In the genomic region with DNA sequence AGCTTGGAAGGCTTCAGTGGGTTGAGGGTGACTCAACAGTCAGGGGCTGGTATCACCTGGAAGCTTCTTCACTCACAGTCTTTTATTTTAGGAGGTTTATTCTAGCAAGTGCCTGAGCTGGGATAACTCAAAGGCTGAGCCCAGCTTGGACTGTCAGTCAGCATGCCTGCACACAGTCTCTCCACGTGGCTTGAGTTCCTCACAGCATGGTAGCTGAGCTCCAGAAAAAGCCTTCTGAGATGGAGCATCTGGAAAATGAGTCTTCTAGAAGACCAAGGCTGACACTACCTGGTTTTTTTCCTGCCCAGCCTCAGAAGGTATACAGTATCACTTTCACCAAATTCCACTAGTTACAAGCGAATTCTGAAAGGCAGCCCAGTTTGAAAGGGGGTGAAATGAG, we compare ENCODE assay signal across 20 cellular contexts.
DNase-seq lines count a peak whose midpoint lies in the region; ATAC-seq, FAIRE-seq and TF ChIP-seq lines count a peak whose summit lies in the region.
"Had no signal": no experiment of that assay in that cellular context is flagged by ENCODE, and none has a peak within 500 bp of the region (broad histone marks: within the 10 kb centered on the region; RNA-seq: fewer than 3 reads in every experiment).

No MANE protein-coding gene starts in this region.

- H3K4me1 Mint-ChIP-seq in H9: peaks cover 8 to 13% of the 10 kb centered on the region in 2 experiments
- H3K4me1 Mint-ChIP-seq: CD4-positive, CD25-positive, alpha-beta regulatory T cell had no signal

- no peak for FAIRE-seq in HepG2 (lab: Jason Lieb, UNC)
- FAIRE-seq in H1 (lab: Jason Lieb, UNC): no peak
- FAIRE-seq: D721Med, GM12878, GM19239 had no signal

- CTCF ChIA-PET in HepG2 (lab: Yijun Ruan, JAX; ENCODE audit: low intra/inter-chr PET ratio, low total read pairs): no interaction called here
- CTCF ChIA-PET in H1 (lab: Charles Lee; ENCODE audit: partially characterized antibody): no interaction called here

- no peak for TF ChIP-seq POLR2A in HepG2 (IDR thresholded peaks at IDR 0.05; ENCODE audit: insufficient read depth in 1 of 2, low read depth in 2 of 2, low read length in 2 of 2)
- TF ChIP-seq POLR2A in right lobe of liver (IDR thresholded peaks at IDR 0.05): no peak
- TF ChIP-seq POLR2A in H1 (IDR thresholded peaks at IDR 0.05; ENCODE audit: control extremely low read depth in 1 of 2, low read depth in 2 of 2, low read length in 2 of 2): no peak

- H2BK12ac ChIP-seq in H9 (ENCODE audit: insufficient read length, low read depth, low read length): no peak overlapping the region
- no peak overlapping the region for H2BK12ac ChIP-seq in H1 (ENCODE audit: low read depth, low read length)

- H4K5ac ChIP-seq in H9 (ENCODE audit: insufficient read length, low read depth, low read length) (no peak overlapping the region), H1 (ENCODE audit: insufficient read length, low read depth, low read length) (no peak overlapping the region)

- ATAC-seq in HepG2 (no peak), right lobe of liver (no peak), GM21723 (IDR thresholded peaks at IDR 0.05; ENCODE audit: unreplicated experiment) (no peak)
- ATAC-seq: CD8-positive, alpha-beta T cell; GM12878 had no signal

- H3K36me3 Mint-ChIP-seq in H9 (ENCODE audit: insufficient read depth in 1 of 3, low read depth in 3 of 3): peaks cover 0 to 2% (median 0%) of the 10 kb centered on the region in 3 experiments; a peak in 2 of 7 replicates
- H3K36me3 Mint-ChIP-seq: CD4-positive, CD25-positive, alpha-beta regulatory T cell; CD8-positive, alpha-beta T cell had no signal

- H3K18ac ChIP-seq in H9 (ENCODE audit: insufficient read length, low read depth, low read length): no peak overlapping the region
- no peak overlapping the region for H3K18ac ChIP-seq in H1 (ENCODE audit: extremely low read depth, low read length)

- no peak overlapping the region for H3K23ac ChIP-seq in H9 (ENCODE audit: insufficient read length, low read depth, low read length)
- no peak overlapping the region for H3K23ac ChIP-seq in H1 (ENCODE audit: insufficient read length)

- H3K9me3 ChIP-seq in HepG2 (ENCODE audit: low read length) (no peaks in the 10 kb centered on the region), right lobe of liver (no peaks in the 10 kb centered on the region), H9 (ENCODE audit: control insufficient read depth, low read depth, low read length) (no peaks in the 10 kb centered on the region), H1 (ENCODE audit: insufficient read depth in 2 of 2, low read depth in 1 of 2, low read length in 1 of 2) (no peaks in the 10 kb centered on the region)
- H3K9me3 ChIP-seq: BLaER1, Caco-2, HAP-1 had no signal

- H3K14ac ChIP-seq in H9 (ENCODE audit: insufficient read depth, low read length): no peak overlapping the region
- no peak overlapping the region for H3K14ac ChIP-seq in H1 (ENCODE audit: insufficient read length)

- POLR2A ChIA-PET in HepG2 (lab: Yijun Ruan, JAX) (no interaction called here), H1 (lab: Charles Lee; ENCODE audit: partially characterized antibody) (no interaction called here)

- H3K9ac ChIP-seq in HepG2 (ENCODE audit: insufficient read depth, low read depth, low read length) (no peak overlapping the region), H9 (ENCODE audit: extremely low read depth, insufficient read length, low read length) (no peak overlapping the region), H1 (replicated peaks in 1 of 4; ENCODE audit: extremely low read depth in 1 of 4, low read depth in 3 of 4, low read length in 3 of 4) (no peak overlapping the region)
- H3K9ac ChIP-seq: BLaER1 had no signal

- no peaks in the 10 kb centered on the region for H3K36me3 ChIP-seq in HepG2 (replicated peaks in 1 of 2; ENCODE audit: control insufficient read depth in 1 of 2, insufficient read depth in 2 of 2, low read length in 2 of 2)
- H3K36me3 ChIP-seq in right lobe of liver: no peaks in the 10 kb centered on the region
- no peaks in the 10 kb centered on the region for H3K36me3 ChIP-seq in H1 (ENCODE audit: control insufficient read depth in 2 of 4, insufficient read depth in 4 of 4, low read length in 3 of 4)
- H3K36me3 ChIP-seq: BLaER1, HAP-1 had no signal

- H3K23me2 ChIP-seq in H9 (ENCODE audit: insufficient read length, low read depth, low read length, poor library complexity, severe bottlenecking) (no peaks in the 10 kb centered on the region), H1 (ENCODE audit: low read depth, low read length) (no peaks in the 10 kb centered on the region)

- in situ Hi-C loops in HepG2 (cut with HindIII; ENCODE audit: extremely low pct_ligation_motif_present, low pct_unique_long_range_greater_than_20kb): no loop called here

- no peaks in the 10 kb centered on the region; a peak in 1 of 5 replicates for H3K9me3 Mint-ChIP-seq in H9
- H3K9me3 Mint-ChIP-seq: CD8-positive, alpha-beta T cell had no signal

- no peaks in the 10 kb centered on the region for H3K79me1 ChIP-seq in H9 (ENCODE audit: insufficient read depth, low read depth, low read length, poor library complexity, severe bottlenecking)
- H3K79me1 ChIP-seq in H1 (ENCODE audit: low read depth, low read length): no peaks in the 10 kb centered on the region

- no peak overlapping the region for H2BK20ac ChIP-seq in H9 (ENCODE audit: low read depth, low read length, poor library complexity, severe bottlenecking)
- no peak overlapping the region for H2BK20ac ChIP-seq in H1 (ENCODE audit: low read length)

- no peak overlapping the region for H2AK5ac ChIP-seq in H9 (ENCODE audit: insufficient read length, low read length)
- H2AK5ac ChIP-seq in H1 (ENCODE audit: low read depth, low read length): no peak overlapping the region

- H3K4me3 Mint-ChIP-seq in H9: no peak overlapping the region
- H3K4me3 Mint-ChIP-seq: B cell; CD4-positive, CD25-positive, alpha-beta regulatory T cell; CD8-positive, alpha-beta T cell had no signal

- TF ChIP-seq EP300 in HepG2 (IDR thresholded peaks at IDR 0.05; ENCODE audit: low read depth in 2 of 2, low read length in 2 of 2) (no peak), HepG2 (CRISPR knock-in tag; IDR thresholded peaks at IDR 0.05; ENCODE audit: borderline replicate concordance) (no peak), H1 (IDR thresholded peaks at IDR 0.05; ENCODE audit: borderline replicate concordance in 1 of 2, low read depth in 2 of 2, low read length in 2 of 2) (no peak)

- H2BK15ac ChIP-seq in H9 (ENCODE audit: low read depth, low read length): no peak overlapping the region
- no peak overlapping the region for H2BK15ac ChIP-seq in H1 (ENCODE audit: low read length)

- no peak for TF ChIP-seq RAD21 in HepG2 (CRISPR knock-in tag; IDR thresholded peaks at IDR 0.05)
- TF ChIP-seq RAD21 in H1 (IDR thresholded peaks at IDR 0.05 in 1 of 2, conservative IDR thresholded peaks at IDR 0.05 in 1 of 2; ENCODE audit: low read depth in 2 of 2, low read length in 2 of 2): no peak

- H3K4ac ChIP-seq in H9 (ENCODE audit: low read depth, low read length): no peak overlapping the region
- H3K4ac ChIP-seq in H1 (replicated peaks; ENCODE audit: insufficient read length, low read depth, low read length): no peak overlapping the region

- WGBS in HepG2 (ENCODE audit: low lambda C conversion rate): 0% methylated on average over 2 of the region's 2 CpGs
- 6% methylated on average over 2 of the region's 2 CpGs for WGBS in right lobe of liver (ENCODE audit: insufficient coverage, low coverage, low lambda C conversion rate, missing lambda C conversion rate)
- no CpG with 5 or more reads among the region's 2 CpGs for WGBS in H9 (ENCODE audit: extremely low coverage, insufficient read length, low lambda C conversion rate)
- WGBS in H1 (ENCODE audit: extremely low coverage in 1 of 2, insufficient coverage in 1 of 2, insufficient read length in 1 of 2, insufficient replicate concordance in 2 of 2, low coverage in 1 of 2, low lambda C conversion rate in 2 of 2, missing lambda C conversion rate in 1 of 2), 2 experiments: 81% methylated on average over 2 of the region's 2 CpGs; no CpG with 5 or more reads in 1 of the 2 experiments

- H3K79me2 ChIP-seq in HepG2 (ENCODE audit: insufficient read depth, low read length): no peaks in the 10 kb centered on the region
- H3K79me2 ChIP-seq in H9 (ENCODE audit: insufficient read depth, low read length): no peaks in the 10 kb centered on the region
- H3K79me2 ChIP-seq in H1 (ENCODE audit: control insufficient read depth in 1 of 2, insufficient read depth in 2 of 2, low read length in 2 of 2): no peaks in the 10 kb centered on the region

- intact Hi-C loops in HepG2 (cut with micrococcal nuclease; ENCODE audit: unreplicated experiment): no loop called here
- intact Hi-C loops in right lobe of liver (cut with DNase I): no loop called here

- H2AFZ ChIP-seq in HepG2 (ENCODE audit: low read length) (no peak overlapping the region), H9 (ENCODE audit: low read length) (no peak overlapping the region), H1 (ENCODE audit: low read length) (0 out of 2 replicates have a peak overlapping the region, but pooled peaks have one; percentile 9)

- H4K8ac ChIP-seq in H9 (replicated peaks; ENCODE audit: insufficient read length, low read depth, low read length): peak overlapping the region; percentile 50
- no peak overlapping the region for H4K8ac ChIP-seq in H1 (ENCODE audit: extremely low read depth, insufficient read depth, low read length)

- no peak overlapping the region for H2BK5ac ChIP-seq in H9 (ENCODE audit: insufficient read length, low read length)
- H2BK5ac ChIP-seq in H1 (ENCODE audit: low read depth, low read length): no peak overlapping the region

- no peak for DNase-seq in HepG2 (ENCODE audit: low spot score)
- no peak for DNase-seq in right lobe of liver
- no peak for DNase-seq in H9
- DNase-seq in H1 (ENCODE audit: low read depth in 1 of 2, low spot score in 2 of 2): no peak
- no peak for DNase-seq in activated effector memory CD4-positive, alpha-beta T cell treated with Interleukin-2 at 50 U/mL for 16 hours
- DNase-seq in GM19240 (ENCODE audit: insufficient read length, low spot score): no peak
- DNase-seq: Caco-2; CD4-positive, CD25-positive, alpha-beta regulatory T cell; CD8-positive, alpha-beta T cell; DMS79; EL; GDM1 had no signal

- H2BK120ac ChIP-seq in H9 (ENCODE audit: low read depth, low read length, poor library complexity, severe bottlenecking) (no peak overlapping the region), H1 (replicated peaks; ENCODE audit: low read depth, low read length) (no peak overlapping the region)

- H3K4me3 ChIP-seq in HepG2 (replicated peaks in 1 of 3; ENCODE audit: insufficient read depth in 1 of 3, low read depth in 2 of 3, low read length in 3 of 3) (no peak overlapping the region), right lobe of liver (no peak overlapping the region), H1 (ENCODE audit: extremely low read depth in 1 of 4, insufficient read depth in 2 of 4, low read depth in 3 of 4, low read length in 4 of 4) (no peak overlapping the region)
- H3K4me3 ChIP-seq: BLaER1, GM12878, HAP-1 had no signal

- no peak for TF ChIP-seq CTCF in HepG2 (CRISPR knock-in tag; IDR thresholded peaks at IDR 0.05)
- no peak for TF ChIP-seq CTCF in right lobe of liver (IDR thresholded peaks at IDR 0.05)
- no peak for TF ChIP-seq CTCF in H9 (conservative IDR thresholded peaks at IDR 0.05)
- no peak for TF ChIP-seq CTCF in H1 (IDR thresholded peaks at IDR 0.05; ENCODE audit: control extremely low read depth in 1 of 3, insufficient read depth in 1 of 3, low read depth in 1 of 3, low read length in 3 of 3)

- H4K20me1 ChIP-seq in HepG2 (ENCODE audit: insufficient read depth, low read length) (no peaks in the 10 kb centered on the region), H9 (ENCODE audit: control insufficient read depth, insufficient read depth, insufficient read length) (no peaks in the 10 kb centered on the region), H1 (replicated peaks in 1 of 2; ENCODE audit: control insufficient read depth in 1 of 2, insufficient read depth in 2 of 2, low read length in 2 of 2) (no peaks in the 10 kb centered on the region)
- H4K20me1 ChIP-seq: BLaER1 had no signal

- no peak overlapping the region for H3K27ac Mint-ChIP-seq in H9
- H3K27ac Mint-ChIP-seq: B cell; CD4-positive, CD25-positive, alpha-beta regulatory T cell; CD8-positive, alpha-beta T cell had no signal

- H3K27me3 ChIP-seq in HepG2 (ENCODE audit: control insufficient read depth in 1 of 2, insufficient read depth in 2 of 2, low read length in 2 of 2) (no peaks in the 10 kb centered on the region), right lobe of liver (no peaks in the 10 kb centered on the region), H9 (ENCODE audit: insufficient read depth, low read length) (no peaks in the 10 kb centered on the region), H1 (replicated peaks in 1 of 4; ENCODE audit: control insufficient read depth in 3 of 4, extremely low read depth in 1 of 4, insufficient read depth in 3 of 4, low read length in 3 of 4) (no peaks in the 10 kb centered on the region)
- H3K27me3 ChIP-seq: BLaER1 had no signal

- H4K91ac ChIP-seq in H9 (ENCODE audit: insufficient read length, low read depth, low read length) (no peak overlapping the region), H1 (replicated peaks; ENCODE audit: insufficient read length, low read length) (no peak overlapping the region)

- BruUV-seq in HepG2 (replicated peaks; lab: Mats Ljungman, UMichigan): no TSS peak

- H3K56ac ChIP-seq in H9 (ENCODE audit: insufficient read length, low read depth, low read length): no peak overlapping the region
- H3K56ac ChIP-seq in H1 (replicated peaks; ENCODE audit: insufficient read length, low read depth, low read length): no peak overlapping the region

- no peak overlapping the region for H3K27ac ChIP-seq in HepG2 (ENCODE audit: extremely low read length, insufficient read depth, low read length)
- H3K27ac ChIP-seq in right lobe of liver: no peak overlapping the region
- H3K27ac ChIP-seq in H9 (ENCODE audit: insufficient read length, low read depth, low read length): no peak overlapping the region
- H3K27ac ChIP-seq in H1 (ENCODE audit: low read depth, low read length): no peak overlapping the region
- H3K27ac ChIP-seq: BLaER1, C4-2B had no signal

- H3K27me3 Mint-ChIP-seq in H9 (ENCODE audit: low read depth): no peaks in the 10 kb centered on the region
- H3K27me3 Mint-ChIP-seq: B cell; CD4-positive, CD25-positive, alpha-beta regulatory T cell had no signal

- H3K4me2 ChIP-seq in HepG2 (ENCODE audit: low read depth, low read length) (no peak overlapping the region), H9 (ENCODE audit: insufficient read depth, insufficient read length, low read length) (no peak overlapping the region), H1 (ENCODE audit: insufficient read depth in 1 of 2, low read depth in 2 of 2, low read length in 2 of 2) (no peak overlapping the region)
- H3K4me2 ChIP-seq: BLaER1 had no signal

- H3K4me1 ChIP-seq in HepG2 (ENCODE audit: insufficient read depth, low read length): no peaks in the 10 kb centered on the region
- no peaks in the 10 kb centered on the region for H3K4me1 ChIP-seq in right lobe of liver
- H3K4me1 ChIP-seq in H9 (ENCODE audit: insufficient read depth, low read length): no peaks in the 10 kb centered on the region; the same call in 1 of the 2 replicates
- no peaks in the 10 kb centered on the region for H3K4me1 ChIP-seq in H1 (replicated peaks in 1 of 4; ENCODE audit: control insufficient read depth in 3 of 4, insufficient read depth in 4 of 4, low read length in 3 of 4)
- H3K4me1 ChIP-seq: Caco-2, HAP-1 had no signal

- no peak overlapping the region for H3T11ph ChIP-seq in H9 (ENCODE audit: low read length)
